ENCODE assay signal across 8 cellular contexts in genomic region chr3:158109295-158109803, GRCh38. TPM values are rescaled to one million over a fixed set of nuclear protein-coding genes. Genes with fewer than 3 reads are reported as not detected.
DNase-seq lines count a peak whose midpoint lies in the region; ATAC-seq, FAIRE-seq and TF ChIP-seq lines count a peak whose summit lies in the region.

No MANE protein-coding gene starts in this region.

- peak overlapping the region; percentile 77 for H3K27ac Mint-ChIP-seq in activated naive CD8-positive, alpha-beta T cell

- no peak for TF ChIP-seq POLR2A in HepG2 (IDR thresholded peaks at IDR 0.05; ENCODE audit: insufficient read depth in 1 of 2, low read depth in 2 of 2, low read length in 2 of 2)
- TF ChIP-seq POLR2A in uterus (IDR thresholded peaks at IDR 0.05): no peak

- no peaks in the 10 kb centered on the region for H3K9me3 ChIP-seq in ES-I3 (ENCODE audit: control insufficient read depth, insufficient read depth, low read length)
- 0 out of 2 replicates have a peak, but pooled peaks cover 4% of the 10 kb centered on the region for H3K9me3 ChIP-seq in HepG2 (ENCODE audit: low read length)
- no peaks in the 10 kb centered on the region for H3K9me3 ChIP-seq in uterus

- H3K4me3 Mint-ChIP-seq in activated naive CD8-positive, alpha-beta T cell: peak overlapping the region; percentile 94

- H3K4me3 ChIP-seq in HepG2 (replicated peaks in 1 of 3; ENCODE audit: insufficient read depth in 1 of 3, low read depth in 2 of 3, low read length in 3 of 3) (peak overlapping the region; percentile 90 to 97 (median 90)), uterus (peak overlapping the region; percentile 98)

- TF ChIP-seq EP300 in HepG2 (IDR thresholded peaks at IDR 0.05; ENCODE audit: low read depth in 2 of 2, low read length in 2 of 2): no peak
- TF ChIP-seq EP300 in HepG2 (CRISPR knock-in tag; IDR thresholded peaks at IDR 0.05; ENCODE audit: borderline replicate concordance): no peak

- peaks cover 31% of the 10 kb centered on the region for H3K27me3 Mint-ChIP-seq in activated naive CD8-positive, alpha-beta T cell

- H3K27ac ChIP-seq in HepG2 (ENCODE audit: extremely low read length, insufficient read depth, low read length) (peak overlapping the region; percentile 95), uterus (peak overlapping the region; percentile 62 to 74)

- peaks cover 6% of the 10 kb centered on the region for H3K9me3 Mint-ChIP-seq in activated naive CD8-positive, alpha-beta T cell (ENCODE audit: low read depth)

- H3K4me1 Mint-ChIP-seq in activated naive CD8-positive, alpha-beta T cell (ENCODE audit: low read depth): peaks cover 60% of the 10 kb centered on the region

- TF ChIP-seq RAD21 in HepG2 (CRISPR knock-in tag; IDR thresholded peaks at IDR 0.05): no peak

- peak overlapping the region; percentile 95 for H2AFZ ChIP-seq in HepG2 (ENCODE audit: low read length)

- ATAC-seq in HG02852 (IDR thresholded peaks at IDR 0.05; ENCODE audit: unreplicated experiment): peak; percentile 8
- no peak for ATAC-seq in HepG2
- no peak for ATAC-seq in GM21737 (IDR thresholded peaks at IDR 0.05; ENCODE audit: unreplicated experiment)

- CTCF ChIA-PET in HepG2 (lab: Yijun Ruan, JAX; ENCODE audit: low intra/inter-chr PET ratio, low total read pairs): no interaction called here

- peaks cover 9% of the 10 kb centered on the region for H3K36me3 Mint-ChIP-seq in activated naive CD8-positive, alpha-beta T cell

- POLR2A ChIA-PET in HepG2 (lab: Yijun Ruan, JAX): interaction anchor here (1.1 to 2.0 kb wide), 3 partner anchors 12 to 98 kb away, joined by 3 to 11 read pairs (median 5); no protein-coding TSS in a partner anchor

- H4K20me1 ChIP-seq in HepG2 (ENCODE audit: insufficient read depth, low read length): no peaks in the 10 kb centered on the region

- intact Hi-C loops in HepG2 (cut with micrococcal nuclease; ENCODE audit: unreplicated experiment): loop anchor here (5.0 kb wide), 1 partner anchor 203 kb away; no protein-coding TSS in a partner anchor
- intact Hi-C loops in uterus (cut with DNase I; ENCODE audit: low total_unique reads): no loop called here

- H3K4me2 ChIP-seq in HepG2 (ENCODE audit: low read depth, low read length): peak overlapping the region; percentile 89

- FAIRE-seq in HepG2 (lab: Jason Lieb, UNC) (no peak), urothelium cell line (lab: Jason Lieb, UNC) (no peak)

- H3K4me1 ChIP-seq in ES-I3 (ENCODE audit: insufficient read depth, low read length): peaks cover 4% of the 10 kb centered on the region; the same call in 1 of the 2 replicates
- peaks cover 53% of the 10 kb centered on the region for H3K4me1 ChIP-seq in HepG2 (ENCODE audit: insufficient read depth, low read length)
- peaks cover 0 to 9% of the 10 kb centered on the region in 2 donors for H3K4me1 ChIP-seq in uterus

- TF ChIP-seq CTCF in HepG2 (CRISPR knock-in tag; IDR thresholded peaks at IDR 0.05) (no peak), uterus (IDR thresholded peaks at IDR 0.05) (no peak)

- no peak for DNase-seq in HepG2 (ENCODE audit: low spot score)
- DNase-seq in uterus: no peak
- no peak for DNase-seq in NCI-H128 (lab: John Stamatoyannopoulos, UW; ENCODE audit: unreplicated experiment)
- DNase-seq in urothelium cell line (ENCODE audit: low spot score): no peak

- BruUV-seq in HepG2 (replicated peaks; lab: Mats Ljungman, UMichigan): no TSS peak

- in situ Hi-C loops in HepG2 (cut with HindIII; ENCODE audit: extremely low pct_ligation_motif_present, low pct_unique_long_range_greater_than_20kb): no loop called here

- peak overlapping the region; percentile 88 for H3K9ac ChIP-seq in ES-I3 (ENCODE audit: low read depth, low read length)
- H3K9ac ChIP-seq in HepG2 (ENCODE audit: insufficient read depth, low read depth, low read length): peak overlapping the region; percentile 89

- H3K27me3 ChIP-seq in HepG2 (ENCODE audit: control insufficient read depth in 1 of 2, insufficient read depth in 2 of 2, low read length in 2 of 2): peaks cover 10 to 42% of the 10 kb centered on the region in 2 experiments
- peaks cover 12 to 41% of the 10 kb centered on the region in 2 donors for H3K27me3 ChIP-seq in uterus

- H3K79me2 ChIP-seq in HepG2 (ENCODE audit: insufficient read depth, low read length): peaks cover 30% of the 10 kb centered on the region

- 6% methylated on average over 9 of the region's 9 CpGs for WGBS in HepG2 (ENCODE audit: low lambda C conversion rate)

- H3K36me3 ChIP-seq in ES-I3 (ENCODE audit: insufficient read depth, low read length) (no peaks in the 10 kb centered on the region), HepG2 (replicated peaks in 1 of 2; ENCODE audit: control insufficient read depth in 1 of 2, insufficient read depth in 2 of 2, low read length in 2 of 2) (no peaks in the 10 kb centered on the region), uterus (no peaks in the 10 kb centered on the region)

TF ChIP-seq in HepG2, 621 proteins besides CTCF, POLR2A, EP300 and RAD21:
- TF ChIP-seq CBX2 (IDR thresholded peaks at IDR 0.05; ENCODE audit: low read depth, low read length) (peak; percentile 70; the same call in 1 of the 2 replicates), CBX2 (CRISPR knock-in tag; IDR thresholded peaks at IDR 0.05; ENCODE audit: low read depth) (no peak), ZNF839 (CRISPR knock-in tag; IDR thresholded peaks at IDR 0.05; ENCODE audit: borderline replicate concordance) (no peak), MAFK (conservative IDR thresholded peaks at IDR 0.05 in 1 of 2, IDR thresholded peaks at IDR 0.05 in 1 of 2; ENCODE audit: low read length in 2 of 2) (peak in 1 of 2 experiments; percentile 59; a peak in 2 of 4 replicates), ZNF850 (CRISPR knock-in tag; conservative IDR thresholded peaks at IDR 0.05) (no peak), MEF2D (CRISPR knock-in tag; IDR thresholded peaks at IDR 0.05) (0 out of 2 replicates have a peak, but pooled peaks have one; percentile 1)

RNA-seq across cellular contexts. Expression of gene RSRC1, which starts 0.5 kb away (rescaled TPM):
- total RNA-seq in HepG2 (2016; rRNA removed; fragmentation: Illumina TruSeq; extraction: Trizol): 63.0 and 71.9 TPM in 2 replicates
- total RNA-seq in HepG2 (2016; cell fraction: cytosol; rRNA removed; fragmentation: Illumina TruSeq; extraction: Trizol; ENCODE audit: low read depth): 79.4 and 93.3 TPM in 2 replicates
- 58.4 and 76.6 TPM in 2 replicates for total RNA-seq in HepG2 (2016; cell fraction: insoluble cytoplasmic fraction; rRNA removed; fragmentation: Illumina TruSeq; extraction: Trizol)
- total RNA-seq in HepG2 (2016; cell fraction: membrane; rRNA removed; fragmentation: Illumina TruSeq; extraction: Trizol): 22.8 and 25.2 TPM in 2 replicates
- 75.2 and 78.5 TPM in 2 replicates for total RNA-seq in HepG2 (2016; cell fraction: nucleus; rRNA removed; fragmentation: Illumina TruSeq; extraction: Trizol)
- 4.1 and 4.9 TPM in 2 replicates for polyA plus RNA-seq in HepG2 (2011; rRNA removed)
- polyA plus RNA-seq in HepG2 (2011; cell fraction: cytosol; rRNA removed): 2.4 and 3.1 TPM in 2 replicates
- 3.2 and 3.5 TPM in 2 replicates for polyA plus RNA-seq in HepG2 (2011; cell fraction: nucleus; rRNA removed)
- polyA plus RNA-seq in HepG2 (2012): 11.4 and 15.5 TPM in 2 replicates
- polyA plus RNA-seq in HepG2 (2016; cell fraction: cytosol; fragmentation: Illumina TruSeq; extraction: Trizol; ENCODE audit: low read depth): 3.7 and 4.7 TPM in 2 replicates
- polyA plus RNA-seq in HepG2 (2016; cell fraction: insoluble cytoplasmic fraction; fragmentation: Illumina TruSeq; extraction: Trizol; ENCODE audit: low read depth): 56.6 and 58.3 TPM in 2 replicates
- 8.6 and 9.5 TPM in 2 replicates for polyA plus RNA-seq in HepG2 (2016; cell fraction: membrane; fragmentation: Illumina TruSeq; extraction: Trizol; ENCODE audit: low read depth)
- 20.7 and 22.9 TPM in 2 replicates for polyA plus RNA-seq in HepG2 (2016; cell fraction: nucleus; fragmentation: Illumina TruSeq; extraction: Trizol; ENCODE audit: insufficient read depth, low read depth)
- 3.2 and 13.5 TPM in 2 replicates for polyA minus RNA-seq in HepG2 (2011; rRNA and poly(A)+ RNA removed; ENCODE audit: low replicate concordance)
- 6.7 and 8.6 TPM in 2 replicates for polyA minus RNA-seq in HepG2 (2011; cell fraction: cytosol; rRNA and poly(A)+ RNA removed)
- polyA minus RNA-seq in HepG2 (2011; cell fraction: nucleus; rRNA and poly(A)+ RNA removed): 64.5 and 72.1 TPM in 2 replicates
- 100 to 1,000 TPM in 1 of 4 donors, 10 to 100 TPM in 3; 24.1 to 128 (median 60.6) TPM for total RNA-seq in uterus

RNA-seq across cellular contexts. Expression of gene SHOX2, which starts 3.1 kb away (rescaled TPM):
- total RNA-seq in HepG2 (2016; rRNA removed; fragmentation: Illumina TruSeq; extraction: Trizol): 0.11 and 0.13 TPM in 2 replicates
- 0.09 and 0.10 TPM in 2 replicates for total RNA-seq in HepG2 (2016; cell fraction: cytosol; rRNA removed; fragmentation: Illumina TruSeq; extraction: Trizol; ENCODE audit: low read depth)
- 0.09 TPM in 1 of 2 replicates, not detected in the other for total RNA-seq in HepG2 (2016; cell fraction: insoluble cytoplasmic fraction; rRNA removed; fragmentation: Illumina TruSeq; extraction: Trizol)
- 0.21 and 0.28 TPM in 2 replicates for total RNA-seq in HepG2 (2016; cell fraction: membrane; rRNA removed; fragmentation: Illumina TruSeq; extraction: Trizol)
- total RNA-seq in HepG2 (2016; cell fraction: nucleus; rRNA removed; fragmentation: Illumina TruSeq; extraction: Trizol): 0.25 and 0.28 TPM in 2 replicates
- polyA plus RNA-seq in HepG2 (2011; rRNA removed): not detected in 2 replicates
- 0.01 TPM in 1 of 2 replicates, not detected in the other for polyA plus RNA-seq in HepG2 (2011; cell fraction: cytosol; rRNA removed)
- polyA plus RNA-seq in HepG2 (2011; cell fraction: nucleus; rRNA removed): 0.03 TPM in 1 of 2 replicates, not detected in the other
- polyA plus RNA-seq in HepG2 (2012): 0.05 and 0.09 TPM in 2 replicates
- 0.07 and 0.19 TPM in 2 replicates for polyA plus RNA-seq in HepG2 (2016; cell fraction: cytosol; fragmentation: Illumina TruSeq; extraction: Trizol; ENCODE audit: low read depth)
- polyA plus RNA-seq in HepG2 (2016; cell fraction: insoluble cytoplasmic fraction; fragmentation: Illumina TruSeq; extraction: Trizol; ENCODE audit: low read depth): 0.10 TPM in 1 of 2 replicates, not detected in the other
- polyA plus RNA-seq in HepG2 (2016; cell fraction: membrane; fragmentation: Illumina TruSeq; extraction: Trizol; ENCODE audit: low read depth): 0.15 and 0.17 TPM in 2 replicates
- polyA plus RNA-seq in HepG2 (2016; cell fraction: nucleus; fragmentation: Illumina TruSeq; extraction: Trizol; ENCODE audit: insufficient read depth, low read depth): 0.15 and 0.21 TPM in 2 replicates
- polyA minus RNA-seq in HepG2 (2011; rRNA and poly(A)+ RNA removed; ENCODE audit: low replicate concordance): not detected in 2 replicates
- polyA minus RNA-seq in HepG2 (2011; cell fraction: cytosol; rRNA and poly(A)+ RNA removed): 0.10 TPM in 1 of 2 replicates, not detected in the other
- polyA minus RNA-seq in HepG2 (2011; cell fraction: nucleus; rRNA and poly(A)+ RNA removed): 0.13 and 0.37 TPM in 2 replicates
- 1 to 10 TPM in 2 of 4 donors, under 1 TPM in 1, not detected in 1; 0.29 to 4.7 (median 1.2) TPM for total RNA-seq in uterus
